8 cellular contexts compared by ENCODE assay signal in genomic region chr10:59337254-59337653, GRCh38. TPM values are rescaled to one million over a fixed set of nuclear protein-coding genes. Genes with fewer than 3 reads are reported as not detected.
DNase-seq lines count a peak whose midpoint lies in the region; FAIRE-seq and TF ChIP-seq lines count a peak whose summit lies in the region.

No MANE protein-coding gene starts in this region.

- no peak for TF ChIP-seq CTCF in endothelial cell of umbilical vein (IDR thresholded peaks at IDR 0.05; ENCODE audit: extremely low read depth in 1 of 2, insufficient read depth in 1 of 2, low read depth in 1 of 2, low read length in 2 of 2)
- no peak for TF ChIP-seq CTCF in mesothelial cell of epicardium (IDR thresholded peaks at IDR 0.05; ENCODE audit: unreplicated experiment)
- TF ChIP-seq CTCF in vagina (IDR thresholded peaks at IDR 0.05) = no peak
- TF ChIP-seq CTCF in Calu3 (IDR thresholded peaks at IDR 0.05; ENCODE audit: unreplicated experiment) = no peak
- TF ChIP-seq CTCF in Peyer's patch (IDR thresholded peaks at IDR 0.05) = no peak

- CTCF ChIA-PET in endothelial cell of umbilical vein (lab: Charles Lee) (no interaction called here), Calu3 (lab: Charles Lee) (no interaction called here)

- H3K4me3 Mint-ChIP-seq in mesothelial cell of epicardium = no peak overlapping the region
- no peak overlapping the region for H3K4me3 Mint-ChIP-seq in Calu3 (ENCODE audit: low read depth, unreplicated experiment)

- DNase-seq in NCI-H524 (lab: John Stamatoyannopoulos, UW) (peak; percentile 7 to 20), NCI-H524 treated with DMSO at 0.1 percent for 48 hours (lab: John Stamatoyannopoulos, UW) (no peak), endothelial cell of umbilical vein (ENCODE audit: low read depth, low spot score) (peak; percentile 9), mesothelial cell of epicardium (ENCODE audit: low spot score in 2 of 2, unreplicated experiment in 2 of 2) (peak in 1 of 2 experiments; percentile 41), vagina (ENCODE audit: extremely low spot score in 2 of 2) (no peak), Calu3 (no peak), Peyer's patch (no peak)
- no peak for DNase-seq in activated CD4-positive, alpha-beta T cell treated with anti-CD3 and anti-CD28 coated beads for 4 hours

- H3K36me3 Mint-ChIP-seq in mesothelial cell of epicardium = peaks cover 2% of the 10 kb centered on the region
- no peaks in the 10 kb centered on the region for H3K36me3 Mint-ChIP-seq in Calu3 (ENCODE audit: insufficient read depth, unreplicated experiment)

- no peak for TF ChIP-seq POLR2A in endothelial cell of umbilical vein (IDR thresholded peaks at IDR 0.05; ENCODE audit: low read depth, low read length)
- no peak for TF ChIP-seq POLR2A in vagina (IDR thresholded peaks at IDR 0.05)
- no peak for TF ChIP-seq POLR2A in Peyer's patch (IDR thresholded peaks at IDR 0.05)

- BruUV-seq in endothelial cell of umbilical vein (replicated peaks; lab: Mats Ljungman, UMichigan) (no TSS peak), Calu3 (replicated peaks; lab: Mats Ljungman, UMichigan) (no TSS peak)

- H3K9me1 ChIP-seq in endothelial cell of umbilical vein (replicated peaks; ENCODE audit: control insufficient read depth, extremely low read depth, insufficient read depth, low read length) = no peaks in the 10 kb centered on the region

- H3K9me3 Mint-ChIP-seq in mesothelial cell of epicardium (peaks cover 9% of the 10 kb centered on the region), Calu3 (ENCODE audit: low read depth, unreplicated experiment) (no peaks in the 10 kb centered on the region)

- no peaks in the 10 kb centered on the region for H3K36me3 ChIP-seq in endothelial cell of umbilical vein (ENCODE audit: control insufficient read depth in 2 of 2, extremely low read depth in 1 of 2, insufficient read depth in 2 of 2, low read length in 2 of 2)
- no peaks in the 10 kb centered on the region for H3K36me3 ChIP-seq in vagina
- no peaks in the 10 kb centered on the region for H3K36me3 ChIP-seq in Peyer's patch

- H2AFZ ChIP-seq in endothelial cell of umbilical vein (ENCODE audit: low read depth, low read length) = no peak overlapping the region

- FAIRE-seq in endothelial cell of umbilical vein (lab: Jason Lieb, UNC) = no peak

- H3K9me3 ChIP-seq in endothelial cell of umbilical vein (replicated peaks; ENCODE audit: control insufficient read depth, insufficient read depth, low read length) (peaks cover 4% of the 10 kb centered on the region), vagina (no peaks in the 10 kb centered on the region), Peyer's patch (no peaks in the 10 kb centered on the region)

- H3K79me2 ChIP-seq in endothelial cell of umbilical vein (ENCODE audit: control insufficient read depth, insufficient read depth, low read length) = no peaks in the 10 kb centered on the region

- POLR2A ChIA-PET in endothelial cell of umbilical vein (lab: Charles Lee) = no interaction called here

- no peak overlapping the region for H3K9ac ChIP-seq in endothelial cell of umbilical vein (replicated peaks; ENCODE audit: extremely low read depth, insufficient read depth, low read length)

- H3K4me1 Mint-ChIP-seq in mesothelial cell of epicardium (peaks cover 19% of the 10 kb centered on the region), Calu3 (ENCODE audit: low read depth, unreplicated experiment) (no peaks in the 10 kb centered on the region)

- H3K4me1 ChIP-seq in endothelial cell of umbilical vein (ENCODE audit: control insufficient read depth, extremely low read depth, insufficient read depth, low read length) = no peaks in the 10 kb centered on the region
- peaks cover 20% of the 10 kb centered on the region for H3K4me1 ChIP-seq in vagina
- no peaks in the 10 kb centered on the region for H3K4me1 ChIP-seq in Peyer's patch

- H3K27me3 Mint-ChIP-seq in mesothelial cell of epicardium (ENCODE audit: low read depth) (no peaks in the 10 kb centered on the region), Calu3 (ENCODE audit: unreplicated experiment) (peaks cover 57% of the 10 kb centered on the region)

- peak overlapping the region; percentile 52 for H3K27ac Mint-ChIP-seq in mesothelial cell of epicardium
- H3K27ac Mint-ChIP-seq in Calu3 (ENCODE audit: unreplicated experiment) = no peak overlapping the region

- H3K27ac ChIP-seq in endothelial cell of umbilical vein (ENCODE audit: insufficient read depth, low read depth, low read length) = no peak overlapping the region
- H3K27ac ChIP-seq in vagina = peak overlapping the region; percentile 63
- H3K27ac ChIP-seq in Peyer's patch = peak overlapping the region in 1 of 4 donors; percentile 4

- intact Hi-C loops in endothelial cell of umbilical vein (cut with micrococcal nuclease) (no loop called here), vagina (cut with DNase I) (no loop called here), Calu3 (cut with micrococcal nuclease; ENCODE audit: unreplicated experiment) (no loop called here)

- H3K4me2 ChIP-seq in endothelial cell of umbilical vein (ENCODE audit: insufficient read depth, low read length) = no peak overlapping the region

- H3K4me3 ChIP-seq in endothelial cell of umbilical vein (replicated peaks in 1 of 3; ENCODE audit: insufficient read depth in 1 of 3, low read depth in 1 of 3, low read length in 3 of 3) = no peak overlapping the region
- no peak overlapping the region for H3K4me3 ChIP-seq in vagina
- H3K4me3 ChIP-seq in Peyer's patch = no peak overlapping the region

- no peaks in the 10 kb centered on the region for H4K20me1 ChIP-seq in endothelial cell of umbilical vein (replicated peaks; ENCODE audit: control insufficient read depth, extremely low read depth, insufficient read depth, low read length)

- dilution Hi-C loops in endothelial cell of umbilical vein (cut with MboI; ENCODE audit: extremely low pct_ligation_motif_present, low sequenced_read_pairs) = no loop called here

- no peaks in the 10 kb centered on the region for H3K27me3 ChIP-seq in endothelial cell of umbilical vein (ENCODE audit: control insufficient read depth in 2 of 2, insufficient read depth in 2 of 2, low read length in 2 of 2)
- H3K27me3 ChIP-seq in vagina = no peaks in the 10 kb centered on the region
- H3K27me3 ChIP-seq in Peyer's patch = no peaks in the 10 kb centered on the region

TF ChIP-seq in endothelial cell of umbilical vein, 7 proteins besides CTCF, POLR2A, EP300 and RAD21:
- TF ChIP-seq FOS (IDR thresholded peaks at IDR 0.05; ENCODE audit: borderline replicate concordance, insufficient read depth, low read length) = no peak
- no peak for TF ChIP-seq POLR2AphosphoS5 (IDR thresholded peaks at IDR 0.05; ENCODE audit: insufficient read depth, low read depth, low read length)
- no peak for TF ChIP-seq MYC (IDR thresholded peaks at IDR 0.05; ENCODE audit: low read depth, low read length)
- no peak for TF ChIP-seq EZH2 (IDR thresholded peaks at IDR 0.05; ENCODE audit: borderline replicate concordance, low read depth, low read length, severe bottlenecking)
- no peak for TF ChIP-seq JUN (IDR thresholded peaks at IDR 0.05; ENCODE audit: borderline replicate concordance, insufficient read depth, insufficient read length, low read depth)
- TF ChIP-seq MAX (IDR thresholded peaks at IDR 0.05; ENCODE audit: insufficient read depth, insufficient read length) = no peak
- no peak for TF ChIP-seq GATA2 (IDR thresholded peaks at IDR 0.05; ENCODE audit: insufficient read depth, insufficient read length, low read depth, low read length)

RNA-seq across cellular contexts. Expression of gene FAM13C, which starts 25.1 kb away (rescaled TPM):
- total RNA-seq in endothelial cell of umbilical vein (0.67 TPM in 1 of 2 replicates, not detected in the other), mesothelial cell of epicardium (6.7 to 7.3 TPM (median 6.8 TPM) in 3 replicates), vagina (12.8 TPM), Calu3 (2022) (not detected in 2 replicates), Peyer's patch (10 to 100 TPM in 1 of 4 donors, 1 to 10 TPM in 3; 1.8 to 47.9 (median 5.7) TPM)
- 0.03 TPM in 1 of 2 replicates, not detected in the other for polyA plus RNA-seq in endothelial cell of umbilical vein
- 0.03 TPM in 1 of 2 replicates, not detected in the other for polyA plus RNA-seq in endothelial cell of umbilical vein (2011; cell fraction: cytosol; rRNA removed)
- polyA plus RNA-seq in endothelial cell of umbilical vein (2011; cell fraction: nucleus; rRNA removed) = 0.20 and 0.63 TPM in 2 replicates
- polyA plus RNA-seq in endothelial cell of umbilical vein (2012) = not detected in 2 replicates
- polyA minus RNA-seq in endothelial cell of umbilical vein = not detected in 2 replicates
- not detected for polyA minus RNA-seq in endothelial cell of umbilical vein (2011; cell fraction: cytosol; rRNA and poly(A)+ RNA removed)
- polyA minus RNA-seq in endothelial cell of umbilical vein (2011; cell fraction: nucleus; rRNA and poly(A)+ RNA removed) = 0.34 TPM in 1 of 2 replicates, not detected in the other

Comparison
In these comparisons a context has a peak if more than half of its experiments do, and no peak if none do; other contexts are left out.
1. DNase-seq: peak in NCI-H524 (2 of 2) and endothelial cell of umbilical vein (single experiment); none in NCI-H524 treated with DMSO at 0.1 percent for 48 hours (single experiment), vagina (0 of 2), Calu3 (single experiment), activated CD4-positive, alpha-beta T cell treated with anti-CD3 and anti-CD28 coated beads for 4 hours (0 of 2) and Peyer's patch (0 of 3).